15 cellular contexts compared by ENCODE assay signal in genomic region chr6:101113468-101114260, GRCh38.
"Had no signal": no experiment of that assay in that cellular context is flagged by ENCODE, and none has a peak within 500 bp of the region (broad histone marks: within the 10 kb centered on the region; RNA-seq: fewer than 3 reads in every experiment).

No MANE protein-coding gene starts in this region.

- DNase-seq: activated CD4-positive, alpha-beta memory T cell treated with anti-CD3 and anti-CD28 coated beads, Interleukin-2, amount 10 ng/mL, durations not matched to agents 7 days and 5 days; activated CD4-positive, alpha-beta T cell treated with anti-CD3 and anti-CD28 coated beads for 1 hour; activated CD4-positive, alpha-beta T cell treated with anti-CD3 and anti-CD28 coated beads for 48 hours; activated CD4-positive, CD25-positive, alpha-beta regulatory T cell; activated CD8-positive, alpha-beta memory T cell treated with anti-CD3 and anti-CD28 coated beads for 24 hours; activated CD8-positive, alpha-beta memory T cell treated with anti-CD3 and anti-CD28 coated beads, Interleukin-2, amount 10 ng/mL, durations not matched to agents 7 days and 5 days; activated CD8-positive, alpha-beta memory T cell treated with anti-CD3 and anti-CD28 coated beads, Interleukin-2, amount 50 U/mL, for 48 hours; activated effector memory CD4-positive, alpha-beta T cell treated with Interleukin-2 at 50 U/mL for 16 hours; activated naive CD4-positive, alpha-beta T cell treated with anti-CD3 and anti-CD28 coated beads, Interleukin-2, amount 10 ng/mL, durations not matched to agents 7 days and 5 days; activated naive CD8-positive, alpha-beta T cell treated with anti-CD3 and anti-CD28 coated beads, Interleukin-2, amount 50 U/mL, for 24 hours; activated T-cell treated with anti-CD3 and anti-CD28 coated beads, Interleukin-2, amount 50 U/mL, for 48 hours; NCI-H226; Right ventricle myocardium superior; T1000; WERI-Rb-1 had no signal

- H3K27ac ChIP-seq: WERI-Rb-1 had no signal

- H3K36me3 ChIP-seq: WERI-Rb-1 had no signal

- ATAC-seq: activated CD8-positive, alpha-beta memory T cell treated with anti-CD3 and anti-CD28 coated beads, Interleukin-2, amount 10 ng/mL, durations not matched to agents 7 days and 5 days; activated naive CD8-positive, alpha-beta T cell treated with anti-CD3 and anti-CD28 coated beads, Interleukin-2, amount 50 U/mL, for 24 hours had no signal
